9 cellular contexts compared by ENCODE assay signal in genomic region chr1:207084701-207085180, GRCh38. TPM values are rescaled to one million over a fixed set of nuclear protein-coding genes. Genes with fewer than 3 reads are reported as not detected.
DNase-seq lines count a peak whose midpoint lies in the region; ATAC-seq and TF ChIP-seq lines count a peak whose summit lies in the region.
"Had no signal": no experiment of that assay in that cellular context is flagged by ENCODE, and none has a peak within 500 bp of the region (broad histone marks: within the 10 kb centered on the region; RNA-seq: fewer than 3 reads in every experiment).

No MANE protein-coding gene starts in this region.

- H3K4me3 ChIP-seq in esophagus squamous epithelium (no peak overlapping the region), tibial nerve (no peak overlapping the region)
- H3K4me3 ChIP-seq: BLaER1 treated with 17β-estradiol and CSF1 and Interleukin-3, amounts not matched to agents 10 nM and 100 nM had no signal

- no peak overlapping the region for H3K27ac ChIP-seq in esophagus squamous epithelium
- no peak overlapping the region for H3K27ac ChIP-seq in tibial nerve
- H3K27ac ChIP-seq: BLaER1 treated with 17β-estradiol and CSF1 and Interleukin-3, amounts not matched to agents 10 nM and 100 nM had no signal

- ATAC-seq in HG03139 (IDR thresholded peaks at IDR 0.05; ENCODE audit: unreplicated experiment), result peak; percentile 81

- no peaks in the 10 kb centered on the region for H3K9me3 Mint-ChIP-seq in nephron progenitor cell

- no peak overlapping the region for H3K27ac Mint-ChIP-seq in nephron progenitor cell

- H3K4me1 Mint-ChIP-seq in nephron progenitor cell, result peaks cover 9% of the 10 kb centered on the region

- 20 to 31% methylated on average over 8 of the region's 8 CpGs for WGBS in esophagus squamous epithelium, 2 donors
- 22 to 26% methylated on average over 8 of the region's 8 CpGs for WGBS in tibial nerve, 2 donors

- no peaks in the 10 kb centered on the region for H3K36me3 Mint-ChIP-seq in nephron progenitor cell (ENCODE audit: low read depth)

- peaks cover 0 to under 1% (median 0%) of the 10 kb centered on the region in 3 donors for H3K36me3 ChIP-seq in esophagus squamous epithelium
- H3K36me3 ChIP-seq in tibial nerve, result peaks cover 0 to 7% (median 0%) of the 10 kb centered on the region in 3 donors
- H3K36me3 ChIP-seq: BLaER1 treated with 17β-estradiol and CSF1 and Interleukin-3, amounts not matched to agents 10 nM and 100 nM had no signal

- peak; percentile 75 for DNase-seq in NCI-H1436 (lab: John Stamatoyannopoulos, UW)
- no peak for DNase-seq in NCI-H1436 treated with DMSO at 0.1 percent for 48 hours (lab: John Stamatoyannopoulos, UW)
- DNase-seq in NOMO-1 (lab: John Stamatoyannopoulos, UW; ENCODE audit: unreplicated experiment in 2 of 2), result peak; percentile 29 to 34
- DNase-seq in activated T-cell treated with anti-CD3 and anti-CD28 coated beads for 1 hour (ENCODE audit: low read depth), result peak; percentile 24
- DNase-seq in esophagus squamous epithelium (lab: John Stamatoyannopoulos, UW), result no peak
- peak; percentile 50 for DNase-seq in nephron progenitor cell
- peak in 1 of 2 donors; percentile 64 for DNase-seq in tibial nerve (ENCODE audit: low spot score in 2 of 2)

- H3K27me3 ChIP-seq in esophagus squamous epithelium (no peaks in the 10 kb centered on the region), tibial nerve (no peaks in the 10 kb centered on the region)
- H3K27me3 ChIP-seq: BLaER1 treated with 17β-estradiol and CSF1 and Interleukin-3, amounts not matched to agents 10 nM and 100 nM had no signal

- no peak overlapping the region for H3K4me3 Mint-ChIP-seq in nephron progenitor cell

- no peaks in the 10 kb centered on the region for H3K4me1 ChIP-seq in esophagus squamous epithelium
- H3K4me1 ChIP-seq in tibial nerve, result peaks cover 0 to 8% (median 2%) of the 10 kb centered on the region in 4 donors

- intact Hi-C loops in esophagus squamous epithelium (cut with DNase I), result loop anchor here (5.0 kb wide), 1 partner anchor 313 kb away; no protein-coding TSS in a partner anchor

- TF ChIP-seq CTCF in esophagus squamous epithelium (IDR thresholded peaks at IDR 0.05) (peak; percentile 48 to 75 (median 72)), nephron progenitor cell (IDR thresholded peaks at IDR 0.05) (peak; percentile 61), tibial nerve (IDR thresholded peaks at IDR 0.05) (peak; percentile 43 to 68 (median 60))

- H3K9me3 ChIP-seq in esophagus squamous epithelium (no peaks in the 10 kb centered on the region), tibial nerve (no peaks in the 10 kb centered on the region)
- H3K9me3 ChIP-seq: BLaER1 treated with 17β-estradiol and CSF1 and Interleukin-3, amounts not matched to agents 10 nM and 100 nM had no signal

- TF ChIP-seq POLR2A in esophagus squamous epithelium (IDR thresholded peaks at IDR 0.05) (no peak), tibial nerve (IDR thresholded peaks at IDR 0.05) (no peak)

- no peak for TF ChIP-seq EP300 in tibial nerve (IDR thresholded peaks at IDR 0.05)

- peaks cover 26% of the 10 kb centered on the region for H3K27me3 Mint-ChIP-seq in nephron progenitor cell (ENCODE audit: low read depth, poor library complexity)

RNA-seq across cellular contexts. Expression of gene C4BPB, which starts 3.9 kb away (rescaled TPM):
- under 1 TPM in 1 of 4 donors, not detected in 3; 0.38 TPM for total RNA-seq in esophagus squamous epithelium
- total RNA-seq in tibial nerve, result 1 to 10 TPM in 1 of 4 donors, under 1 TPM in 1, not detected in 2; 0.90 to 4.9 TPM

RNA-seq across cellular contexts. Expression of gene C4BPA, which starts 19.3 kb away (rescaled TPM):
- total RNA-seq in esophagus squamous epithelium (under 1 TPM in 1 of 4 donors, not detected in 3; 0.67 TPM), tibial nerve (not detected)

RNA-seq across cellular contexts. Expression of gene PFKFB2, which starts 31.7 kb away (rescaled TPM):
- total RNA-seq in esophagus squamous epithelium, result 10 to 100 TPM in 3 of 4 donors, 1 to 10 TPM in 1; 9.4 to 28.7 (median 12.3) TPM
- total RNA-seq in tibial nerve, result 1 to 10 TPM; 6.5 to 9.8 (median 8.6) TPM

RNA-seq across cellular contexts. Expression of gene YOD1, which starts 33.7 kb away (rescaled TPM):
- total RNA-seq in esophagus squamous epithelium (10 to 100 TPM in 3 of 4 donors, 1 to 10 TPM in 1; 9.6 to 32.0 (median 22.9) TPM), tibial nerve (10 to 100 TPM in 3 of 4 donors, 1 to 10 TPM in 1; 6.9 to 11.8 (median 10.7) TPM)

RNA-seq across cellular contexts. Expression of gene C1orf116, which starts 52.2 kb away (rescaled TPM):
- total RNA-seq in esophagus squamous epithelium (100 to 1,000 TPM in 1 of 4 donors, 10 to 100 TPM in 3; 52.8 to 173 (median 86.4) TPM), tibial nerve (under 1 TPM in 1 of 4 donors, not detected in 3; 0.44 TPM)

Comparison
In these comparisons a context has a peak if more than half of its experiments do, and no peak if none do; other contexts are left out.
1. DNase-seq: peak in NCI-H1436 (single experiment), NOMO-1 (2 of 2), activated T-cell treated with anti-CD3 and anti-CD28 coated beads for 1 hour (single experiment) and nephron progenitor cell (single experiment); none in NCI-H1436 treated with DMSO at 0.1 percent for 48 hours (single experiment) and esophagus squamous epithelium (single experiment).
2. Peak in every context shown above with its lines, with median percentiles within 50 percentile points of each other: CTCF ChIP-seq.